Comparison of ENCODE assay signal across 11 cellular contexts in the genomic region with DNA sequence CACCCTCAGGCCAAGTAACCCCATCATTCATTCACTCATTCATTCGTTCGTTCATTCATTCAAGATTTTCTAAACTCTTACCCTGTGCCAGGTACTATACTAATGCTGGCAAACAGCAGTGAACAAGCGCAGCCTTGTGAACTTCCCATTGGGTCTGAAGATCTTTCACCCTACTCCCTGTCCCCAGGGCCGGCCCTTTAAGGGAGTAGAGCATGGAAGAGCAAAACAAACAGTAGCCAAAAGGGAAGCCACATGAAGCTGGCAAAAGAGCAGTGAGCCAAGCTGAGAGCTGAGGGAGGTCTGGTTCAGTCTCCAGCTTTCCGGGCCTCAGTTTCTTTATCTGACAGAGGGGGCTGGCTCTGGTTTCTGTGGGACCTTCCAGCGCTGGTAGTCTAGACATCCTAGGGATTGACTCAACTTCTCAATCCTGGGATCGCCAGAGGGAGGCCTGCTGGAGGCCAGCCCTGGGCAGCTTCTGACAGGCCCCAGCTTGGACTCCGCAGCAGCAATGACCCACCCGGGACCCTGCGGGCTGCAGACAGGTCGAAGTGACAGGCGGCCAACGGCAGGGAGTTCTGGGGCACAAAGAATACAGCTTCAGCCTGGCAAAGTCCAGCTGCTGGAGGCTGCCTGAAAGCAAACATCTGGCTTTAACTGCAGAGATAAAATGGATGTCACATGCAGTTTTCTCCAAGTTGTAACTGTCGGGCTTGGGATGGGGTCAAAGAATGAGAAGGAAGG. TPM values are rescaled to one million over a fixed set of nuclear protein-coding genes. Genes with fewer than 3 reads are reported as not detected.
DNase-seq lines count a peak whose midpoint lies in the region; ATAC-seq, FAIRE-seq and TF ChIP-seq lines count a peak whose summit lies in the region.
"Had no signal": no experiment of that assay in that cellular context is flagged by ENCODE, and none has a peak within 500 bp of the region (broad histone marks: within the 10 kb centered on the region; RNA-seq: fewer than 3 reads in every experiment).

No MANE protein-coding gene starts in this region.

- no peak overlapping the region for H3T11ph ChIP-seq in H9 (ENCODE audit: low read length)

- intact Hi-C loops in ascending aorta (cut with DNase I), result loop anchor here (2.0 kb wide), 1 partner anchor 25 kb away; no protein-coding TSS in a partner anchor

- peak overlapping the region; percentile 10 to 67 (median 64); a peak in 2 of 7 replicates for H3K27ac Mint-ChIP-seq in H9
- H3K27ac Mint-ChIP-seq in effector memory CD8-positive, alpha-beta T cell, result no peak overlapping the region
- H3K27ac Mint-ChIP-seq: activated B cell treated with CpG ODN at 0.5 μM for 24 hours had no signal

- POLR2A ChIA-PET in HEK293T (lab: Yijun Ruan, JAX), result no interaction called here

- FAIRE-seq in keratinocyte (lab: Jason Lieb, UNC), result no peak
- FAIRE-seq in H54 (lab: Jason Lieb, UNC), result no peak

- no peak overlapping the region for H2BK5ac ChIP-seq in H9 (ENCODE audit: insufficient read length, low read length)

- H3K18ac ChIP-seq in H9 (ENCODE audit: insufficient read length, low read depth, low read length), result no peak overlapping the region

- H2AFZ ChIP-seq in H9 (ENCODE audit: low read length) (no peak overlapping the region), keratinocyte (ENCODE audit: control insufficient read depth, low read length) (no peak overlapping the region)

- no peaks in the 10 kb centered on the region for H3K9me3 ChIP-seq in H9 (ENCODE audit: control insufficient read depth, low read depth, low read length)
- no peaks in the 10 kb centered on the region for H3K9me3 ChIP-seq in ascending aorta
- H3K9me3 ChIP-seq in keratinocyte (ENCODE audit: control insufficient read depth, low read depth, low read length), result no peaks in the 10 kb centered on the region

- no peak overlapping the region for H3K14ac ChIP-seq in H9 (ENCODE audit: insufficient read depth, low read length)

- peaks cover 15% of the 10 kb centered on the region for H3K9me1 ChIP-seq in keratinocyte (ENCODE audit: control insufficient read depth, extremely low read depth, insufficient read depth, low read length)

- ATAC-seq in effector memory CD8-positive, alpha-beta T cell (replicated peaks), result no peak

- TF ChIP-seq POLR2A in H54 (IDR thresholded peaks at IDR 0.05; ENCODE audit: low read depth, low read length), result no peak

- H3K36me3 Mint-ChIP-seq in H9 (ENCODE audit: insufficient read depth in 1 of 3, low read depth in 3 of 3), result peaks cover 2 to 37% (median 21%) of the 10 kb centered on the region in 3 experiments; a peak in 4 of 7 replicates
- no peaks in the 10 kb centered on the region for H3K36me3 Mint-ChIP-seq in effector memory CD8-positive, alpha-beta T cell (ENCODE audit: insufficient read depth)

- H2BK12ac ChIP-seq in H9 (ENCODE audit: insufficient read length, low read depth, low read length), result no peak overlapping the region

- TF ChIP-seq CTCF in H9 (conservative IDR thresholded peaks at IDR 0.05) (no peak), ascending aorta (IDR thresholded peaks at IDR 0.05) (no peak), keratinocyte (optimal IDR thresholded peaks at IDR 0.05 in 1 of 3, IDR thresholded peaks at IDR 0.05 in 1 of 3, conservative IDR thresholded peaks at IDR 0.05 in 1 of 3; ENCODE audit: extremely low read depth in 1 of 3, insufficient read depth in 2 of 3, low read length in 3 of 3) (no peak)

- H3K4ac ChIP-seq in H9 (ENCODE audit: low read depth, low read length), result no peak overlapping the region

- no peaks in the 10 kb centered on the region for H4K20me1 ChIP-seq in H9 (ENCODE audit: control insufficient read depth, insufficient read depth, insufficient read length)
- peaks cover 41% of the 10 kb centered on the region for H4K20me1 ChIP-seq in keratinocyte (ENCODE audit: control insufficient read depth, extremely low read depth, insufficient read depth, low read length)

- no peaks in the 10 kb centered on the region for H3K27me3 Mint-ChIP-seq in H9 (ENCODE audit: low read depth)
- H3K27me3 Mint-ChIP-seq in effector memory CD8-positive, alpha-beta T cell, result peaks cover 8 to 12% of the 10 kb centered on the region in 2 donors

- H4K8ac ChIP-seq in H9 (replicated peaks; ENCODE audit: insufficient read length, low read depth, low read length), result no peak overlapping the region

- DNase-seq in H9, result no peak
- no peak for DNase-seq in ascending aorta (ENCODE audit: low spot score in 2 of 2)
- no peak for DNase-seq in keratinocyte (ENCODE audit: low read depth, low spot score)
- no peak for DNase-seq in effector memory CD8-positive, alpha-beta T cell
- no peak for DNase-seq in NCI-H1417 (lab: John Stamatoyannopoulos, UW)
- no peak for DNase-seq in HEK293T (ENCODE audit: extremely low spot score)
- no peak for DNase-seq in H54 (ENCODE audit: insufficient read length, low spot score)
- DNase-seq: activated B cell treated with CpG ODN at 0.5 μM for 24 hours, DMS79, Karpas-422 had no signal

- no peak overlapping the region for H3K4me3 Mint-ChIP-seq in H9
- no peak overlapping the region for H3K4me3 Mint-ChIP-seq in effector memory CD8-positive, alpha-beta T cell
- H3K4me3 Mint-ChIP-seq: activated B cell treated with CpG ODN at 0.5 μM for 24 hours had no signal

- H3K27me3 ChIP-seq in H9 (ENCODE audit: insufficient read depth, low read length) (no peaks in the 10 kb centered on the region), ascending aorta (no peaks in the 10 kb centered on the region), keratinocyte (ENCODE audit: control insufficient read depth, extremely low read depth, insufficient read depth, low read length) (no peaks in the 10 kb centered on the region)

- no peak overlapping the region for H2BK15ac ChIP-seq in H9 (ENCODE audit: low read depth, low read length)

- no peak overlapping the region for H3K23ac ChIP-seq in H9 (ENCODE audit: insufficient read length, low read depth, low read length)

- H3K56ac ChIP-seq in H9 (ENCODE audit: insufficient read length, low read depth, low read length), result no peak overlapping the region

- H3K9ac ChIP-seq in H9 (ENCODE audit: extremely low read depth, insufficient read length, low read length), result no peak overlapping the region
- H3K9ac ChIP-seq in keratinocyte (ENCODE audit: control insufficient read depth, extremely low read depth, insufficient read depth, low read length), result no peak overlapping the region

- no peak overlapping the region for H4K91ac ChIP-seq in H9 (ENCODE audit: insufficient read length, low read depth, low read length)

- no CpG with 5 or more reads among the region's 14 CpGs for WGBS in H9 (ENCODE audit: extremely low coverage, insufficient read length, low lambda C conversion rate)

- no peaks in the 10 kb centered on the region for H3K9me3 Mint-ChIP-seq in H9
- H3K9me3 Mint-ChIP-seq in effector memory CD8-positive, alpha-beta T cell, result no peaks in the 10 kb centered on the region
- H3K9me3 Mint-ChIP-seq: activated B cell treated with CpG ODN at 0.5 μM for 24 hours had no signal

- H3K4me1 ChIP-seq in H9 (ENCODE audit: insufficient read depth, low read length), result peaks cover 9% of the 10 kb centered on the region; the same call in 1 of the 2 replicates
- H3K4me1 ChIP-seq in ascending aorta, result peaks cover 74 to 92% of the 10 kb centered on the region in 2 donors
- H3K4me1 ChIP-seq in keratinocyte (ENCODE audit: control insufficient read depth, extremely low read depth, insufficient read depth, low read length), result peaks cover 98% of the 10 kb centered on the region

- H3K4me3 ChIP-seq in ascending aorta, result peak overlapping the region in 1 of 2 donors; percentile 64
- H3K4me3 ChIP-seq in keratinocyte (ENCODE audit: control insufficient read depth in 2 of 3, extremely low read depth in 1 of 3, insufficient read depth in 2 of 3, low read depth in 1 of 3, low read length in 3 of 3), result peak overlapping the region in 1 of 3 experiments; percentile 31
- no peak overlapping the region for H3K4me3 ChIP-seq in skin epidermis

- dilution Hi-C loops in keratinocyte (cut with MboI; ENCODE audit: extremely low pct_ligation_motif_present, low sequenced_read_pairs), result no loop called here

- H3K23me2 ChIP-seq in H9 (ENCODE audit: insufficient read length, low read depth, low read length, poor library complexity, severe bottlenecking), result no peaks in the 10 kb centered on the region

- no peak overlapping the region for H4K5ac ChIP-seq in H9 (ENCODE audit: insufficient read length, low read depth, low read length)

- no peak overlapping the region for H2AK5ac ChIP-seq in H9 (ENCODE audit: insufficient read length, low read length)

- H3K27ac ChIP-seq in H9 (ENCODE audit: insufficient read length, low read depth, low read length) (no peak overlapping the region), ascending aorta (peak overlapping the region; percentile 92 to 93), keratinocyte (ENCODE audit: control insufficient read depth, insufficient read depth, low read length) (peak overlapping the region; percentile 73), skin epidermis (peak overlapping the region in 20 of 21 experiments; percentile 4 to 90 (median 78))

- CTCF ChIA-PET in HEK293T (lab: Yijun Ruan, JAX), result interaction anchor here (0.8 kb wide), 1 partner anchor 10 kb away, joined by 4 read pairs; no protein-coding TSS in a partner anchor

- no peak overlapping the region for H3K4me2 ChIP-seq in H9 (ENCODE audit: insufficient read depth, insufficient read length, low read length)
- H3K4me2 ChIP-seq in keratinocyte (ENCODE audit: control insufficient read depth, extremely low read depth, insufficient read depth, low read depth, low read length), result peak overlapping the region; percentile 80

- H3K79me1 ChIP-seq in H9 (ENCODE audit: insufficient read depth, low read depth, low read length, poor library complexity, severe bottlenecking), result peaks cover 3% of the 10 kb centered on the region

- H2BK20ac ChIP-seq in H9 (ENCODE audit: low read depth, low read length, poor library complexity, severe bottlenecking), result no peak overlapping the region

- peaks cover 67 to 70% of the 10 kb centered on the region in 2 experiments for H3K4me1 Mint-ChIP-seq in H9
- H3K4me1 Mint-ChIP-seq in effector memory CD8-positive, alpha-beta T cell (ENCODE audit: low read depth in 2 of 2), result no peaks in the 10 kb centered on the region

- H3K36me3 ChIP-seq in ascending aorta, result peaks cover 7 to 13% of the 10 kb centered on the region in 2 donors
- peaks cover 18 to 46% of the 10 kb centered on the region in 2 experiments for H3K36me3 ChIP-seq in keratinocyte (ENCODE audit: control insufficient read depth in 2 of 2, extremely low read depth in 1 of 2, insufficient read depth in 2 of 2, low read length in 2 of 2)

- H2BK120ac ChIP-seq in H9 (ENCODE audit: low read depth, low read length, poor library complexity, severe bottlenecking), result no peak overlapping the region

- H3K79me2 ChIP-seq in H9 (ENCODE audit: insufficient read depth, low read length) (peaks cover 42% of the 10 kb centered on the region; the same call in 1 of the 2 replicates), keratinocyte (ENCODE audit: control insufficient read depth, insufficient read depth, low read length) (peaks cover 88% of the 10 kb centered on the region)

RNA-seq across cellular contexts. Expression of gene ACTN1, which starts 27.1 kb away (rescaled TPM):
- total RNA-seq in H9 (2021), result 218 and 219 TPM in 2 replicates
- total RNA-seq in ascending aorta, result 814 TPM
- 394 to 1,027 TPM (median 558 TPM) in 3 replicates for polyA plus RNA-seq in keratinocyte
- 195 TPM for polyA plus RNA-seq in keratinocyte (2011; ENCODE audit: low read depth)
- 508 and 647 TPM in 2 replicates for polyA plus RNA-seq in keratinocyte (2011; cell fraction: cytosol; rRNA removed)
- 807 and 940 TPM in 2 replicates for polyA plus RNA-seq in keratinocyte (2011; cell fraction: nucleus; rRNA removed)
- 200 and 858 TPM in 2 replicates for polyA plus RNA-seq in keratinocyte (2012; ENCODE audit: low replicate concordance)
- polyA minus RNA-seq in keratinocyte, result 613 to 2,215 TPM (median 836 TPM) in 3 replicates
- polyA minus RNA-seq in keratinocyte (2011; cell fraction: cytosol; rRNA and poly(A)+ RNA removed), result 1,064 TPM
- 724 and 945 TPM in 2 replicates for polyA minus RNA-seq in keratinocyte (2011; cell fraction: nucleus; rRNA and poly(A)+ RNA removed)

Comparison
In these comparisons a context has a peak if more than half of its experiments do, and no peak if none do; other contexts are left out.
1. H3K27ac Mint-ChIP-seq: peak in H9 (3 of 3); none in effector memory CD8-positive, alpha-beta T cell (0 of 2).